In the genomic region with DNA sequence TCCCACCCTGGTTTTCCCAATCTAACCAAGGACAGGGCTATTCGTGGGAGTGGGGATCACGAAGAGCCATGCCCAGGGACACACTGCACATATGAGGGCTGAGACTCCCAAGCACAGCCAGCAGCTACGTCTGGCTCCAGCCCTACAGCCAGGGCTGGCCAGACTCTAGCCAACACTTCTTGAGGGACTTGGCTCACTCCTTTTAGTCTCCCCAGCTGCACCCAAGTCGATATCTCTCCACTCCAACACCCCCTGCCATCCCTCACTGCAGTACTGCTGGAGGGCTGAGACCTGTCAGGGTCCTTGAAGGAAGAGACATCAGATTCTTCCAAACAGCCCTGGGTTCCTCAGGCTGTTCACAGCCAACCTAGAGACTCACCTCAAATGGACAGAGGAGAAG, we compare ENCODE assay signal across 15 cellular contexts.
DNase-seq lines count a peak whose midpoint lies in the region; ATAC-seq, FAIRE-seq and TF ChIP-seq lines count a peak whose summit lies in the region.
"Had no signal": no experiment of that assay in that cellular context is flagged by ENCODE, and none has a peak within 500 bp of the region (broad histone marks: within the 10 kb centered on the region; RNA-seq: fewer than 3 reads in every experiment).

No MANE protein-coding gene starts in this region.

- peaks cover 45% of the 10 kb centered on the region for H3K36me3 Mint-ChIP-seq in activated naive CD4-positive, alpha-beta T cell treated with anti-CD3 and anti-CD28 coated beads for 36 hours (ENCODE audit: low read depth)
- peaks cover 99% of the 10 kb centered on the region for H3K36me3 Mint-ChIP-seq in dendritic cell treated with granulocyte-macrophage colony-stimulating factor and Interleukin-4, amounts not matched to agents 40 ng/mL and 50 ng/mL, for 4 days (ENCODE audit: low read depth)
- peaks cover 8 to 72% (median 34%) of the 10 kb centered on the region in 5 donors for H3K36me3 Mint-ChIP-seq in naive thymus-derived CD4-positive, alpha-beta T cell

- CTCF ChIA-PET in activated naive CD4-positive, alpha-beta T cell treated with anti-CD3 and anti-CD28 coated beads for 36 hours (lab: Charles Lee): no interaction called here
- CTCF ChIA-PET in naive thymus-derived CD4-positive, alpha-beta T cell (lab: Charles Lee): interaction anchor here (1.1 kb wide), 1 partner anchor 17 kb away, joined by 3 read pairs; no protein-coding TSS in a partner anchor

- no peak for FAIRE-seq in urothelium cell line (lab: Jason Lieb, UNC)
- FAIRE-seq: keratinocyte had no signal

- no peak for TF ChIP-seq EP300 in tibial nerve (IDR thresholded peaks at IDR 0.05)

- no peak overlapping the region for H3K4me3 Mint-ChIP-seq in activated naive CD4-positive, alpha-beta T cell treated with anti-CD3 and anti-CD28 coated beads for 36 hours
- H3K4me3 Mint-ChIP-seq in dendritic cell treated with granulocyte-macrophage colony-stimulating factor and Interleukin-4, amounts not matched to agents 40 ng/mL and 50 ng/mL, for 4 days: no peak overlapping the region
- no peak overlapping the region for H3K4me3 Mint-ChIP-seq in naive thymus-derived CD4-positive, alpha-beta T cell

- intact Hi-C loops in activated naive CD4-positive, alpha-beta T cell treated with anti-CD3 and anti-CD28 coated beads for 36 hours (cut with micrococcal nuclease): no loop called here
- intact Hi-C loops in dendritic cell treated with granulocyte-macrophage colony-stimulating factor and Interleukin-4, amounts not matched to agents 40 ng/mL and 50 ng/mL, for 4 days (cut with micrococcal nuclease): no loop called here
- intact Hi-C loops in naive thymus-derived CD4-positive, alpha-beta T cell (cut with micrococcal nuclease): no loop called here

- no peak for TF ChIP-seq CTCF in tibial nerve (IDR thresholded peaks at IDR 0.05)

- POLR2A ChIA-PET in naive thymus-derived CD4-positive, alpha-beta T cell (lab: Charles Lee): no interaction called here

- no peak for ATAC-seq in naive thymus-derived CD4-positive, alpha-beta T cell
- ATAC-seq: foreskin keratinocyte had no signal

- no peaks in the 10 kb centered on the region for H3K9me3 ChIP-seq in naive thymus-derived CD4-positive, alpha-beta T cell (ENCODE audit: control insufficient read depth in 2 of 3, low read length in 3 of 3)
- H3K9me3 ChIP-seq in tibial nerve: no peaks in the 10 kb centered on the region
- H3K9me3 ChIP-seq: SJSA1 had no signal

- H3K27ac ChIP-seq in naive thymus-derived CD4-positive, alpha-beta T cell (ENCODE audit: low read depth, low read length): peak overlapping the region; percentile 37
- H3K27ac ChIP-seq in tibial nerve: peak overlapping the region in 3 of 4 donors; percentile 10 to 86 (median 83)
- H3K27ac ChIP-seq: foreskin keratinocyte, SJSA1 had no signal

- 66 to 70% methylated on average over 4 of the region's 4 CpGs for whole genome bisulfite sequencing in tibial nerve, 2 donors

- peak overlapping the region; percentile 71 for H3K27ac Mint-ChIP-seq in activated naive CD4-positive, alpha-beta T cell treated with anti-CD3 and anti-CD28 coated beads for 36 hours
- H3K27ac Mint-ChIP-seq in dendritic cell treated with granulocyte-macrophage colony-stimulating factor and Interleukin-4, amounts not matched to agents 40 ng/mL and 50 ng/mL, for 4 days: peak overlapping the region; percentile 13
- peak overlapping the region in 7 of 9 donors; percentile 45 to 84 (median 70) for H3K27ac Mint-ChIP-seq in naive thymus-derived CD4-positive, alpha-beta T cell

- peaks cover 0 to 23% of the 10 kb centered on the region in 2 donors for H3K4me1 ChIP-seq in naive thymus-derived CD4-positive, alpha-beta T cell (ENCODE audit: control insufficient read depth in 2 of 2, insufficient read depth in 2 of 2, low read length in 2 of 2)
- H3K4me1 ChIP-seq in tibial nerve: peaks cover 0 to 98% (median 91%) of the 10 kb centered on the region in 4 donors
- H3K4me1 ChIP-seq: foreskin keratinocyte had no signal

- no peaks in the 10 kb centered on the region for H3K27me3 ChIP-seq in naive thymus-derived CD4-positive, alpha-beta T cell (ENCODE audit: control insufficient read depth in 2 of 2, insufficient read depth in 2 of 2, low read length in 2 of 2)
- H3K27me3 ChIP-seq in tibial nerve: no peaks in the 10 kb centered on the region
- H3K27me3 ChIP-seq: foreskin keratinocyte, SJSA1 had no signal

- DNase-seq in activated naive CD4-positive, alpha-beta T cell treated with anti-CD3 and anti-CD28 coated beads for 36 hours: no peak
- DNase-seq in activated naive CD4-positive, alpha-beta T cell (lab: John Stamatoyannopoulos, UW): no peak
- no peak for DNase-seq in naive thymus-derived CD4-positive, alpha-beta T cell
- DNase-seq in tibial nerve (ENCODE audit: low spot score in 2 of 2) (no peak), NCI-H2107 treated with DMSO at 0.1 percent for 48 hours (lab: John Stamatoyannopoulos, UW; ENCODE audit: unreplicated experiment) (no peak), urothelium cell line (ENCODE audit: low spot score) (no peak), DMS53 treated with DMSO at 0.1 percent for 48 hours (lab: John Stamatoyannopoulos, UW; ENCODE audit: unreplicated experiment) (no peak)
- DNase-seq: activated T-cell treated with anti-CD3 and anti-CD28 coated beads for 4 hours, foreskin keratinocyte, HCEC 1CT, NCI-H2171 had no signal

- TF ChIP-seq POLR2A in tibial nerve (IDR thresholded peaks at IDR 0.05): no peak

- H3K9me3 Mint-ChIP-seq in activated naive CD4-positive, alpha-beta T cell treated with anti-CD3 and anti-CD28 coated beads for 36 hours: no peaks in the 10 kb centered on the region
- no peaks in the 10 kb centered on the region for H3K9me3 Mint-ChIP-seq in dendritic cell treated with granulocyte-macrophage colony-stimulating factor and Interleukin-4, amounts not matched to agents 40 ng/mL and 50 ng/mL, for 4 days
- peaks cover 0 to 3% (median 0%) of the 10 kb centered on the region in 11 donors for H3K9me3 Mint-ChIP-seq in naive thymus-derived CD4-positive, alpha-beta T cell

- no peak overlapping the region for H3K4me3 ChIP-seq in naive thymus-derived CD4-positive, alpha-beta T cell (ENCODE audit: low read length)
- H3K4me3 ChIP-seq in tibial nerve: no peak overlapping the region
- H3K4me3 ChIP-seq: SJSA1, skin epidermis had no signal

- H3K36me3 ChIP-seq in naive thymus-derived CD4-positive, alpha-beta T cell (ENCODE audit: control insufficient read depth in 2 of 3, insufficient read depth in 3 of 3, low read length in 3 of 3): peaks cover 9 to 91% (median 35%) of the 10 kb centered on the region in 3 experiments
- peaks cover 0 to 90% (median 36%) of the 10 kb centered on the region in 3 donors for H3K36me3 ChIP-seq in tibial nerve

- no peaks in the 10 kb centered on the region for H3K27me3 Mint-ChIP-seq in activated naive CD4-positive, alpha-beta T cell treated with anti-CD3 and anti-CD28 coated beads for 36 hours (ENCODE audit: low read depth)
- H3K27me3 Mint-ChIP-seq in dendritic cell treated with granulocyte-macrophage colony-stimulating factor and Interleukin-4, amounts not matched to agents 40 ng/mL and 50 ng/mL, for 4 days: no peaks in the 10 kb centered on the region
- no peaks in the 10 kb centered on the region for H3K27me3 Mint-ChIP-seq in naive thymus-derived CD4-positive, alpha-beta T cell

- H3K4me1 Mint-ChIP-seq in activated naive CD4-positive, alpha-beta T cell treated with anti-CD3 and anti-CD28 coated beads for 36 hours (ENCODE audit: low read depth): peaks cover 73% of the 10 kb centered on the region
- peaks cover 83% of the 10 kb centered on the region for H3K4me1 Mint-ChIP-seq in dendritic cell treated with granulocyte-macrophage colony-stimulating factor and Interleukin-4, amounts not matched to agents 40 ng/mL and 50 ng/mL, for 4 days (ENCODE audit: low read depth)
- H3K4me1 Mint-ChIP-seq in naive thymus-derived CD4-positive, alpha-beta T cell: peaks cover 47 to 91% (median 84%) of the 10 kb centered on the region in 7 donors

Comparison
In these comparisons a context has a peak if more than half of its experiments do, and no peak if none do; other contexts are left out.
1. H3K27ac Mint-ChIP-seq: peak in every context shown above with its lines; median percentile 71 in activated naive CD4-positive, alpha-beta T cell treated with anti-CD3 and anti-CD28 coated beads for 36 hours; 70 in naive thymus-derived CD4-positive, alpha-beta T cell; 13 in dendritic cell treated with granulocyte-macrophage colony-stimulating factor and Interleukin-4, amounts not matched to agents 40 ng/mL and 50 ng/mL, for 4 days.